ENCODE assay signal across 26 cellular contexts in genomic region chr3:172312006-172312405, GRCh38.
DNase-seq lines count a peak whose midpoint lies in the region; ATAC-seq and TF ChIP-seq lines count a peak whose summit lies in the region.
"Had no signal": no experiment of that assay in that cellular context is flagged by ENCODE, and none has a peak within 500 bp of the region (broad histone marks: within the 10 kb centered on the region; RNA-seq: fewer than 3 reads in every experiment).

No MANE protein-coding gene starts in this region.

- ATAC-seq in WTC11 (no peak), thoracic aorta (ENCODE audit: insufficient number of reproducible peaks, low FRiP score, low read depth) (no peak), GM18873 (IDR thresholded peaks at IDR 0.05; ENCODE audit: low FRiP score, unreplicated experiment) (no peak)
- ATAC-seq: HCT116; stimulated activated effector memory CD8-positive, alpha-beta T cell treated with anti-CD3 and anti-CD28 coated beads, Interleukin-12 subunit alpha, Interleukin-12 subunit beta, amount 100 ng/mL, for 72 hours had no signal

- no peak overlapping the region for H2BK12ac ChIP-seq in neuronal stem cell (ENCODE audit: low read length)

- H3K4me3 Mint-ChIP-seq in WTC11 (no peak overlapping the region), MCF 10A (ENCODE audit: unreplicated experiment) (no peak overlapping the region)
- H3K4me3 Mint-ChIP-seq: activated naive CD8-positive, alpha-beta T cell; IgD-negative memory B cell; neural crest cell; stimulated activated effector memory CD8-positive, alpha-beta T cell treated with anti-CD3 and anti-CD28 coated beads, Interleukin-12 subunit alpha, Interleukin-12 subunit beta, amount 100 ng/mL, for 72 hours had no signal

- H2BK15ac ChIP-seq in neuronal stem cell (ENCODE audit: low read length), result no peak overlapping the region

- peak overlapping the region; percentile 74 for H3K27ac ChIP-seq in left ventricle myocardium inferior (replicated peaks)
- H3K27ac ChIP-seq in thoracic aorta, result peak overlapping the region; percentile 14 to 15
- no peak overlapping the region for H3K27ac ChIP-seq in neuronal stem cell (replicated peaks; ENCODE audit: low read length)
- H3K27ac ChIP-seq: SJCRH30, WERI-Rb-1 had no signal

- DNase-seq in GM03348 (ENCODE audit: low spot score) (peak; percentile 42), WTC11 (ENCODE audit: low spot score) (no peak), left ventricle myocardium inferior (no peak), thoracic aorta (ENCODE audit: low spot score) (no peak), MCF 10A (ENCODE audit: unreplicated experiment) (no peak), neuronal stem cell (ENCODE audit: low spot score) (no peak)
- DNase-seq: activated CD4-positive, alpha-beta T cell treated with anti-CD3 and anti-CD28 coated beads for 48 hours; activated effector memory CD4-positive, alpha-beta T cell treated with anti-CD3 and anti-CD28 coated beads, Interleukin-2, amount 50 U/mL, for 16 hours; activated T-cell treated with anti-CD3 and anti-CD28 coated beads, Interleukin-2, amount 50 U/mL, for 1 hour; DMS79; effector CD4-positive, alpha-beta T cell; foreskin melanocyte; kidney glomerular epithelial cell; mammary epithelial cell; NCI-H1694; NCI-H446; NCI-H748 treated with DMSO at 0.1 percent for 48 hours; SJCRH30; stimulated activated CD4-positive, alpha-beta T cell treated with anti-CD3 and anti-CD28 coated beads, Interleukin-15, amount 100 ng/mL, for 24 hours; WERI-Rb-1 had no signal

- WGBS in neuronal stem cell (ENCODE audit: extremely low coverage in 2 of 2, insufficient read length in 2 of 2, insufficient replicate concordance in 1 of 2), 2 donors, result no CpG with 5 or more reads among the region's 6 CpGs

- H3K79me1 ChIP-seq in neuronal stem cell (ENCODE audit: low read depth, low read length), result no peaks in the 10 kb centered on the region

- H3K4me3 ChIP-seq in left ventricle myocardium inferior (no peak overlapping the region), thoracic aorta (peak overlapping the region; percentile 14), neuronal stem cell (ENCODE audit: low read length in 2 of 2) (no peak overlapping the region)
- H3K4me3 ChIP-seq: SJCRH30 had no signal

- POLR2A ChIA-PET in WTC11 (lab: Charles Lee) (no interaction called here), MCF 10A (lab: Yijun Ruan, JAX) (no interaction called here)

- peaks cover 66% of the 10 kb centered on the region for H3K4me1 ChIP-seq in left ventricle myocardium inferior
- H3K4me1 ChIP-seq in thoracic aorta (ENCODE audit: control insufficient read depth in 1 of 2, low read depth in 2 of 2), result peaks cover 33 to 81% of the 10 kb centered on the region in 2 donors
- peaks cover 0 to 6% of the 10 kb centered on the region in 2 donors for H3K4me1 ChIP-seq in neuronal stem cell (ENCODE audit: control insufficient read depth in 2 of 2, insufficient read depth in 1 of 2, low read depth in 1 of 2, low read length in 2 of 2)

- CTCF ChIA-PET in WTC11 (lab: Charles Lee) (interaction anchor here (0.7 to 4.2 kb wide), 2 partner anchors 21 to 558 kb away, joined by 3 to 20 read pairs; no protein-coding TSS in a partner anchor), MCF 10A (lab: Yijun Ruan, JAX) (interaction anchor here (0.7 to 3.0 kb wide), 3 partner anchors 20 to 524 kb away, joined by 3 to 13 read pairs (median 6); no protein-coding TSS in a partner anchor)

- no peak overlapping the region for H3K14ac ChIP-seq in neuronal stem cell (ENCODE audit: low read length)

- H3K27ac Mint-ChIP-seq in WTC11 (peak overlapping the region; percentile 51; the same call in 1 of the 2 replicates), MCF 10A (ENCODE audit: low read depth, unreplicated experiment) (no peak overlapping the region)
- H3K27ac Mint-ChIP-seq: activated naive CD8-positive, alpha-beta T cell; IgD-negative memory B cell; stimulated activated effector memory CD8-positive, alpha-beta T cell treated with anti-CD3 and anti-CD28 coated beads, Interleukin-12 subunit alpha, Interleukin-12 subunit beta, amount 100 ng/mL, for 72 hours had no signal

- BruUV-seq in MCF 10A (replicated peaks; lab: Mats Ljungman, UMichigan), result no TSS peak

- H3K4me1 Mint-ChIP-seq in WTC11, result peaks cover 45% of the 10 kb centered on the region
- H3K4me1 Mint-ChIP-seq in MCF 10A (ENCODE audit: insufficient read depth, unreplicated experiment), result peaks cover 21% of the 10 kb centered on the region
- H3K4me1 Mint-ChIP-seq: neural crest cell; stimulated activated effector memory CD8-positive, alpha-beta T cell treated with anti-CD3 and anti-CD28 coated beads, Interleukin-12 subunit alpha, Interleukin-12 subunit beta, amount 100 ng/mL, for 72 hours had no signal

- H2BK5ac ChIP-seq in neuronal stem cell (ENCODE audit: low read length), result no peak overlapping the region

- no peak overlapping the region for H2AFZ ChIP-seq in neuronal stem cell (ENCODE audit: low read length)

- H3K4ac ChIP-seq in neuronal stem cell (ENCODE audit: low read length), result no peak overlapping the region

- H3K27me3 ChIP-seq in left ventricle myocardium inferior (ENCODE audit: low read depth), result no peaks in the 10 kb centered on the region
- no peaks in the 10 kb centered on the region for H3K27me3 ChIP-seq in thoracic aorta (replicated peaks; ENCODE audit: insufficient read depth)
- no peaks in the 10 kb centered on the region for H3K27me3 ChIP-seq in neuronal stem cell (ENCODE audit: control insufficient read depth in 3 of 3, insufficient read depth in 3 of 3, low read depth in 1 of 3, low read length in 3 of 3)
- H3K27me3 ChIP-seq: SJCRH30 had no signal

- H3K18ac ChIP-seq in neuronal stem cell (ENCODE audit: low read length), result no peak overlapping the region

- no peak overlapping the region for H3K9ac ChIP-seq in neuronal stem cell (ENCODE audit: low read depth, low read length, poor library complexity)

- H4K91ac ChIP-seq in neuronal stem cell (ENCODE audit: low read depth, low read length, poor library complexity), result no peak overlapping the region

- H3K4me2 ChIP-seq in neuronal stem cell (ENCODE audit: insufficient read depth, low read length, poor library complexity, severe bottlenecking), result no peak overlapping the region

- H3K36me3 ChIP-seq in left ventricle myocardium inferior, result peaks cover 47% of the 10 kb centered on the region
- peaks cover 20% of the 10 kb centered on the region for H3K36me3 ChIP-seq in thoracic aorta
- H3K36me3 ChIP-seq in neuronal stem cell (replicated peaks in 1 of 2; ENCODE audit: control insufficient read depth in 2 of 2, insufficient read depth in 2 of 2, low read length in 2 of 2), result peaks cover 12 to 95% of the 10 kb centered on the region in 2 donors

- intact Hi-C loops in left ventricle myocardium inferior (cut with micrococcal nuclease) (no loop called here), MCF 10A (cut with micrococcal nuclease) (no loop called here)

- peaks cover 49% of the 10 kb centered on the region for H3K36me3 Mint-ChIP-seq in WTC11
- H3K36me3 Mint-ChIP-seq in MCF 10A (ENCODE audit: insufficient read depth, unreplicated experiment), result peaks cover 88% of the 10 kb centered on the region

- H3K9me3 ChIP-seq in left ventricle myocardium inferior (replicated peaks) (no peaks in the 10 kb centered on the region), thoracic aorta (no peaks in the 10 kb centered on the region), neuronal stem cell (replicated peaks in 1 of 2; ENCODE audit: control insufficient read depth in 2 of 2, insufficient read depth in 1 of 2, low read depth in 1 of 2, low read length in 2 of 2) (peaks cover 0 to 2% of the 10 kb centered on the region in 2 donors)

- no peak overlapping the region for H2AK5ac ChIP-seq in neuronal stem cell (ENCODE audit: low read depth, low read length)

- TF ChIP-seq CTCF in WTC11 (IDR thresholded peaks at IDR 0.05), result no peak
- no peak for TF ChIP-seq CTCF in left ventricle myocardium inferior (IDR thresholded peaks at IDR 0.05; ENCODE audit: borderline replicate concordance)
- no peak for TF ChIP-seq CTCF in thoracic aorta (IDR thresholded peaks at IDR 0.05)
- TF ChIP-seq CTCF in MCF 10A (IDR thresholded peaks at IDR 0.05; ENCODE audit: unreplicated experiment), result no peak

- no peaks in the 10 kb centered on the region for H3K27me3 Mint-ChIP-seq in WTC11 (ENCODE audit: low read depth)
- H3K27me3 Mint-ChIP-seq in MCF 10A (ENCODE audit: insufficient read depth, unreplicated experiment), result no peaks in the 10 kb centered on the region
- H3K27me3 Mint-ChIP-seq: activated naive CD8-positive, alpha-beta T cell; IgD-negative memory B cell had no signal

- H3K9me3 Mint-ChIP-seq in WTC11, result no peaks in the 10 kb centered on the region
- no peaks in the 10 kb centered on the region for H3K9me3 Mint-ChIP-seq in MCF 10A (ENCODE audit: unreplicated experiment)
- H3K9me3 Mint-ChIP-seq: IgD-negative memory B cell; neural crest cell; stimulated activated effector memory CD8-positive, alpha-beta T cell treated with anti-CD3 and anti-CD28 coated beads, Interleukin-12 subunit alpha, Interleukin-12 subunit beta, amount 100 ng/mL, for 72 hours had no signal

- no peak overlapping the region for H2BK120ac ChIP-seq in neuronal stem cell (ENCODE audit: low read depth, low read length)

- no peak overlapping the region for H3K23ac ChIP-seq in neuronal stem cell (ENCODE audit: low read depth, low read length, poor library complexity)

- H4K8ac ChIP-seq in neuronal stem cell (ENCODE audit: low read depth, low read length), result no peak overlapping the region

TF ChIP-seq in WTC11, 78 proteins besides CTCF, POLR2A, EP300 and RAD21 (continues in another document):
- no peak for TF ChIP-seq ZNF396 (CRISPR knock-in tag; IDR thresholded peaks at IDR 0.05; ENCODE audit: borderline replicate concordance)
- TF ChIP-seq CREM (CRISPR knock-in tag; IDR thresholded peaks at IDR 0.05), result no peak
- no peak for TF ChIP-seq RELA (CRISPR knock-in tag; IDR thresholded peaks at IDR 0.05; ENCODE audit: borderline replicate concordance)
- no peak for TF ChIP-seq TP53 (CRISPR knock-in tag; IDR thresholded peaks at IDR 0.05)
- no peak for TF ChIP-seq ZNF671 (CRISPR knock-in tag; IDR thresholded peaks at IDR 0.05)
- TF ChIP-seq FOXP1 (CRISPR knock-in tag; IDR thresholded peaks at IDR 0.05; ENCODE audit: borderline replicate concordance), result no peak
- no peak for TF ChIP-seq ERG (CRISPR knock-in tag; IDR thresholded peaks at IDR 0.05)
- no peak for TF ChIP-seq ZNF263 (CRISPR knock-in tag; IDR thresholded peaks at IDR 0.05; ENCODE audit: low read depth)
- no peak for TF ChIP-seq TEAD4 (CRISPR knock-in tag; IDR thresholded peaks at IDR 0.05)
